In genomic region chr4:101953949-101954348, GRCh38 we compare ENCODE assay signal across 12 cellular contexts.
DNase-seq lines count a peak whose midpoint lies in the region; ATAC-seq and TF ChIP-seq lines count a peak whose summit lies in the region.
"Had no signal": no experiment of that assay in that cellular context is flagged by ENCODE, and none has a peak within 500 bp of the region (broad histone marks: within the 10 kb centered on the region; RNA-seq: fewer than 3 reads in every experiment).

No MANE protein-coding gene starts in this region.

- peak overlapping the region; percentile 56 for H2AFZ ChIP-seq in SK-N-SH (ENCODE audit: low read depth)
- H2AFZ ChIP-seq in hepatocyte, result peak overlapping the region; percentile 7

- H3K4me1 Mint-ChIP-seq in stimulated activated memory B cell treated with anti-CD40 and anti-IgM and Interleukin-4, amounts not matched to agents 10 μg/mL and 1 μg/mL and 100 μg/mL, for 72 hours, result peaks cover 35% of the 10 kb centered on the region
- no peaks in the 10 kb centered on the region for H3K4me1 Mint-ChIP-seq in activated naive CD4-positive, alpha-beta T cell treated with anti-CD3 and anti-CD28 coated beads for 36 hours (ENCODE audit: low read depth)
- H3K4me1 Mint-ChIP-seq: stimulated activated naive CD8-positive, alpha-beta T cell treated with anti-CD3 and anti-CD28 coated beads, Interleukin-15, amount 100 ng/mL, for 72 hours had no signal

- H3K9me2 ChIP-seq in SK-N-SH, result no peaks in the 10 kb centered on the region
- H3K9me2 ChIP-seq in hepatocyte (replicated peaks; ENCODE audit: insufficient read depth), result no peaks in the 10 kb centered on the region

- H3K4me3 Mint-ChIP-seq in stimulated activated memory B cell treated with anti-CD40 and anti-IgM and Interleukin-4, amounts not matched to agents 10 μg/mL and 1 μg/mL and 100 μg/mL, for 72 hours, result no peak overlapping the region
- no peak overlapping the region for H3K4me3 Mint-ChIP-seq in activated naive CD4-positive, alpha-beta T cell treated with anti-CD3 and anti-CD28 coated beads for 36 hours
- H3K4me3 Mint-ChIP-seq: stimulated activated naive CD8-positive, alpha-beta T cell treated with anti-CD3 and anti-CD28 coated beads, Interleukin-15, amount 100 ng/mL, for 72 hours had no signal

- H3K27ac ChIP-seq in SK-N-SH (ENCODE audit: low read depth in 2 of 2, low read length in 1 of 2), result no peak overlapping the region; a peak in 1 of 4 replicates
- peak overlapping the region; percentile 27 for H3K27ac ChIP-seq in hepatocyte

- POLR2A ChIA-PET in SK-N-SH (lab: Yijun Ruan, JAX), result no interaction called here

- H3K4me3 ChIP-seq in SK-N-SH (ENCODE audit: low read depth in 2 of 2, low read length in 1 of 2) (no peak overlapping the region), hepatocyte (no peak overlapping the region)

- no peak overlapping the region for H3K9ac ChIP-seq in SK-N-SH

- H3K4me1 ChIP-seq in SK-N-SH (ENCODE audit: control insufficient read depth in 1 of 2, insufficient read depth in 2 of 2, low read depth in 1 of 2, low read length in 1 of 2) (peaks cover 0 to 5% of the 10 kb centered on the region in 2 experiments; a peak in 2 of 4 replicates), hepatocyte (ENCODE audit: insufficient read depth) (peaks cover 6% of the 10 kb centered on the region)

- H3K36me3 Mint-ChIP-seq in stimulated activated memory B cell treated with anti-CD40 and anti-IgM and Interleukin-4, amounts not matched to agents 10 μg/mL and 1 μg/mL and 100 μg/mL, for 72 hours, result peaks cover 56% of the 10 kb centered on the region
- H3K36me3 Mint-ChIP-seq in activated naive CD4-positive, alpha-beta T cell treated with anti-CD3 and anti-CD28 coated beads for 36 hours (ENCODE audit: low read depth), result no peaks in the 10 kb centered on the region

- TF ChIP-seq CTCF in SK-N-SH (IDR thresholded peaks at IDR 0.05) (no peak), hepatocyte (IDR thresholded peaks at IDR 0.05; ENCODE audit: poor library complexity) (no peak)

- no peak for ATAC-seq in stimulated activated memory B cell treated with anti-CD40 and anti-IgM and Interleukin-4, amounts not matched to agents 10 μg/mL and 1 μg/mL and 100 μg/mL, for 72 hours
- no peak for ATAC-seq in GM21423 (IDR thresholded peaks at IDR 0.05; ENCODE audit: unreplicated experiment)
- ATAC-seq: sciatic nerve; stimulated activated naive CD8-positive, alpha-beta T cell treated with anti-CD3 and anti-CD28 coated beads, Interleukin-15, amount 100 ng/mL, for 72 hours had no signal

- no peaks in the 10 kb centered on the region for H3K27me3 Mint-ChIP-seq in stimulated activated memory B cell treated with anti-CD40 and anti-IgM and Interleukin-4, amounts not matched to agents 10 μg/mL and 1 μg/mL and 100 μg/mL, for 72 hours
- H3K27me3 Mint-ChIP-seq in activated naive CD4-positive, alpha-beta T cell treated with anti-CD3 and anti-CD28 coated beads for 36 hours (ENCODE audit: low read depth), result peaks cover 2% of the 10 kb centered on the region
- H3K27me3 Mint-ChIP-seq: stimulated activated naive CD8-positive, alpha-beta T cell treated with anti-CD3 and anti-CD28 coated beads, Interleukin-15, amount 100 ng/mL, for 72 hours had no signal

- H3K4me2 ChIP-seq in SK-N-SH, result peak overlapping the region; percentile 21; the same call in 1 of the 2 replicates
- peak overlapping the region; percentile 56 for H3K4me2 ChIP-seq in hepatocyte

- H3K36me3 ChIP-seq in SK-N-SH (replicated peaks in 1 of 2; ENCODE audit: control insufficient read depth in 1 of 2, insufficient read depth in 2 of 2, low read length in 1 of 2), result no peaks in the 10 kb centered on the region
- H3K36me3 ChIP-seq in hepatocyte (replicated peaks; ENCODE audit: insufficient read depth, low read depth), result no peaks in the 10 kb centered on the region

- TF ChIP-seq EP300 in SK-N-SH (IDR thresholded peaks at IDR 0.05; ENCODE audit: borderline replicate concordance in 1 of 2, low read depth in 1 of 2, low read length in 1 of 2), result peak in 1 of 2 experiments; percentile 36; a peak in 1 of 4 replicates

- H4K20me1 ChIP-seq in SK-N-SH (ENCODE audit: insufficient read depth) (no peaks in the 10 kb centered on the region), hepatocyte (ENCODE audit: insufficient read depth, poor library complexity, severe bottlenecking) (no peaks in the 10 kb centered on the region)

- no peak for TF ChIP-seq RAD21 in SK-N-SH (IDR thresholded peaks at IDR 0.05; ENCODE audit: low read length)

- peak; percentile 2 for DNase-seq in DMS53 (lab: John Stamatoyannopoulos, UW)
- no peak for DNase-seq in DMS53 treated with DMSO at 0.1 percent for 48 hours (lab: John Stamatoyannopoulos, UW; ENCODE audit: unreplicated experiment)
- DNase-seq in SK-N-SH, result no peak
- DNase-seq in hepatocyte (ENCODE audit: low spot score), result peak; percentile 14
- no peak for DNase-seq in NCI-H2196 treated with DMSO at 0.1 percent for 48 hours (lab: John Stamatoyannopoulos, UW; ENCODE audit: unreplicated experiment)
- no peak for DNase-seq in activated naive CD4-positive, alpha-beta T cell treated with anti-CD3 and anti-CD28 coated beads for 36 hours
- DNase-seq: activated T-cell treated with anti-CD3 and anti-CD28 coated beads, Interleukin-2, amount 50 U/mL, for 48 hours; MM.1S; stimulated activated naive CD8-positive, alpha-beta T cell treated with anti-CD3 and anti-CD28 coated beads, Interleukin-15, amount 100 ng/mL, for 72 hours had no signal

- no peaks in the 10 kb centered on the region for H3K9me3 Mint-ChIP-seq in stimulated activated memory B cell treated with anti-CD40 and anti-IgM and Interleukin-4, amounts not matched to agents 10 μg/mL and 1 μg/mL and 100 μg/mL, for 72 hours
- H3K9me3 Mint-ChIP-seq in activated naive CD4-positive, alpha-beta T cell treated with anti-CD3 and anti-CD28 coated beads for 36 hours, result no peaks in the 10 kb centered on the region
- H3K9me3 Mint-ChIP-seq: stimulated activated naive CD8-positive, alpha-beta T cell treated with anti-CD3 and anti-CD28 coated beads, Interleukin-15, amount 100 ng/mL, for 72 hours had no signal

- H3K27ac Mint-ChIP-seq in stimulated activated memory B cell treated with anti-CD40 and anti-IgM and Interleukin-4, amounts not matched to agents 10 μg/mL and 1 μg/mL and 100 μg/mL, for 72 hours, result peak overlapping the region; percentile 71
- no peak overlapping the region for H3K27ac Mint-ChIP-seq in activated naive CD4-positive, alpha-beta T cell treated with anti-CD3 and anti-CD28 coated beads for 36 hours
- H3K27ac Mint-ChIP-seq: stimulated activated naive CD8-positive, alpha-beta T cell treated with anti-CD3 and anti-CD28 coated beads, Interleukin-15, amount 100 ng/mL, for 72 hours had no signal

- H3K79me2 ChIP-seq in SK-N-SH (ENCODE audit: insufficient read depth) (no peaks in the 10 kb centered on the region), hepatocyte (no peaks in the 10 kb centered on the region)

- H3K27me3 ChIP-seq in SK-N-SH (ENCODE audit: insufficient read depth), result no peaks in the 10 kb centered on the region
- H3K27me3 ChIP-seq in hepatocyte, result no peaks in the 10 kb centered on the region

- WGBS in SK-N-SH (ENCODE audit: low lambda C conversion rate), result 7% methylated on average over 4 of the region's 4 CpGs
- 6% methylated on average over 4 of the region's 4 CpGs for WGBS in hepatocyte (ENCODE audit: low lambda C conversion rate, missing lambda C conversion rate)

- H3F3A ChIP-seq in SK-N-SH (replicated peaks; ENCODE audit: insufficient read depth), result no peaks in the 10 kb centered on the region

- intact Hi-C loops in activated naive CD4-positive, alpha-beta T cell treated with anti-CD3 and anti-CD28 coated beads for 36 hours (cut with micrococcal nuclease), result no loop called here

- H3K9me3 ChIP-seq in SK-N-SH (no peaks in the 10 kb centered on the region), hepatocyte (ENCODE audit: low read depth) (no peaks in the 10 kb centered on the region)

- CTCF ChIA-PET in SK-N-SH (lab: Yijun Ruan, JAX), result no interaction called here
- CTCF ChIA-PET in activated naive CD4-positive, alpha-beta T cell treated with anti-CD3 and anti-CD28 coated beads for 36 hours (lab: Charles Lee), result no interaction called here

TF ChIP-seq in SK-N-SH, 30 proteins besides CTCF, POLR2A, EP300 and RAD21 (continues in another document):
- no peak for TF ChIP-seq EZH2phosphoT487 (IDR thresholded peaks at IDR 0.05; ENCODE audit: borderline replicate concordance, low read depth)
- peak; percentile 94; the same call in 1 of the 2 replicates for TF ChIP-seq TEAD4 (IDR thresholded peaks at IDR 0.05; ENCODE audit: borderline replicate concordance, insufficient read depth)
- no peak for TF ChIP-seq POLR2AphosphoS5 (IDR thresholded peaks at IDR 0.05; ENCODE audit: low read depth, low read length)
- TF ChIP-seq ZBTB33 (IDR thresholded peaks at IDR 0.05; ENCODE audit: borderline replicate concordance, low read depth), result no peak
- 0 out of 2 replicates have a peak, but pooled peaks have one; percentile 10 for TF ChIP-seq FOSL2 (IDR thresholded peaks at IDR 0.05; ENCODE audit: borderline replicate concordance, low read depth)
- no peak for TF ChIP-seq MAX (IDR thresholded peaks at IDR 0.05; ENCODE audit: low read depth)
- 0 out of 2 replicates have a peak, but pooled peaks have one; percentile 59 for TF ChIP-seq TCF12 (IDR thresholded peaks at IDR 0.05)
- no peak for TF ChIP-seq RXRA (IDR thresholded peaks at IDR 0.05; ENCODE audit: borderline replicate concordance, low read depth)
- TF ChIP-seq NRF1 (IDR thresholded peaks at IDR 0.05; ENCODE audit: low read depth, low read length), result no peak

Comparison
In these comparisons a context has a peak if more than half of its experiments do, and no peak if none do; other contexts are left out.
1. DNase-seq: peak in DMS53 (single experiment) and hepatocyte (single experiment); none in DMS53 treated with DMSO at 0.1 percent for 48 hours (single experiment), SK-N-SH (single experiment), NCI-H2196 treated with DMSO at 0.1 percent for 48 hours (single experiment) and activated naive CD4-positive, alpha-beta T cell treated with anti-CD3 and anti-CD28 coated beads for 36 hours (single experiment).